In the genomic region with DNA sequence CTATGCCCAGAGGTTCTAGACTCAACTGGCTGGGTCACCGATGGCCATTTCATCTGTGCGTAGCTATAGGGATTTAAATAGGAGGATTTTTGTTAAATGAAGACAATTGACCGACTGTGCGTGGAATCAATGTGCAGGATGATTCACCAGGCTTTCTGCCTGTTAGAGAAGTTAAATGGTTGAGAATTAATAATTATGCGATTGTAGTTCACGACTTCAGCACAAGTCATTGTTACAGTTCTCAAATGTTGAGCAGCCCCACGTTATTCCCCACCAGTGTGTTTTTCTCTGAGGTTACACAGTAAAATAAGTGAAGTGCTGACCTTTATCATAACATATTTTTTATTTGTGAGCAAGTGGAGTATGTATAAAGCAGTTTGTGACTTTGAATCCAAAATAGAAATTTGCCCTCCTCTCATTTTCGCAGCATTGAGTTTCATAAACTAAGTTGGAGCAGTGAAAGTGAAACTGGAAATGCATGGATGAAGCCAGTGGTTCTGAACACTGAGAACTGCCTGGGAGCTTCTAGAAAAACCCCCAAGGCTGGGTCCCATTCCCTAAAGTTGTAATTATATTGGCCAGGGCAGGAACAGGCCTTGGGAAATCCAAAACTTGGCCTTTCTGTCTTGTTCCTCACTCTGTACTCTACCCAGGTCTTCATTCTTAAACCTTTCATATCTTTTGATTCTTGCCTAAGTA, we compare ENCODE assay signal across 8 cellular contexts.
DNase-seq lines count a peak whose midpoint lies in the region; TF ChIP-seq lines count a peak whose summit lies in the region.

No MANE protein-coding gene starts in this region.

- H3K36me3 Mint-ChIP-seq in activated CD4-positive, alpha-beta memory T cell treated with anti-CD3 and anti-CD28 coated beads, Interleukin-2, amount 10 ng/mL, durations not matched to agents 7 days and 5 days (ENCODE audit: low read depth) = no peaks in the 10 kb centered on the region
- peaks cover 2% of the 10 kb centered on the region for H3K36me3 Mint-ChIP-seq in activated CD4-positive, alpha-beta memory T cell treated with anti-CD3 and anti-CD28 coated beads for 36 hours

- no peaks in the 10 kb centered on the region for H3K9me3 Mint-ChIP-seq in activated CD4-positive, alpha-beta memory T cell treated with anti-CD3 and anti-CD28 coated beads, Interleukin-2, amount 10 ng/mL, durations not matched to agents 7 days and 5 days
- no peaks in the 10 kb centered on the region for H3K9me3 Mint-ChIP-seq in activated CD4-positive, alpha-beta memory T cell treated with anti-CD3 and anti-CD28 coated beads for 36 hours

- WGBS in thyroid gland, 2 donors = 82 to 84% methylated on average over 8 of the region's 8 CpGs

- POLR2A ChIA-PET in activated CD4-positive, alpha-beta memory T cell treated with anti-CD3 and anti-CD28 coated beads, Interleukin-2, amount 10 ng/mL, durations not matched to agents 7 days and 5 days (lab: Charles Lee) = no interaction called here
- POLR2A ChIA-PET in activated CD4-positive, alpha-beta memory T cell treated with anti-CD3 and anti-CD28 coated beads for 36 hours (lab: Charles Lee) = no interaction called here

- H3K27me3 Mint-ChIP-seq in activated CD4-positive, alpha-beta memory T cell treated with anti-CD3 and anti-CD28 coated beads, Interleukin-2, amount 10 ng/mL, durations not matched to agents 7 days and 5 days = no peaks in the 10 kb centered on the region
- no peaks in the 10 kb centered on the region for H3K27me3 Mint-ChIP-seq in activated CD4-positive, alpha-beta memory T cell treated with anti-CD3 and anti-CD28 coated beads for 36 hours

- DNase-seq in activated CD4-positive, alpha-beta memory T cell treated with anti-CD3 and anti-CD28 coated beads, Interleukin-2, amount 10 ng/mL, durations not matched to agents 7 days and 5 days = no peak
- DNase-seq in activated CD4-positive, alpha-beta memory T cell treated with anti-CD3 and anti-CD28 coated beads for 36 hours = no peak
- peak in 1 of 3 donors; percentile 48 for DNase-seq in Peyer's patch
- DNase-seq in hepatic stellate cell (ENCODE audit: low spot score) = peak; percentile 45
- no peak for DNase-seq in thyroid gland
- no peak for DNase-seq in SKM-1 treated with dmso at 0.1 percent for 144 hours (lab: John Stamatoyannopoulos, UW; ENCODE audit: unreplicated experiment)
- DNase-seq in SIG-M5 (lab: John Stamatoyannopoulos, UW) = no peak
- no peak for DNase-seq in iPS-NIHi11 (ENCODE audit: low spot score)

- peak overlapping the region; percentile 1 for H3K4me3 Mint-ChIP-seq in activated CD4-positive, alpha-beta memory T cell treated with anti-CD3 and anti-CD28 coated beads, Interleukin-2, amount 10 ng/mL, durations not matched to agents 7 days and 5 days
- H3K4me3 Mint-ChIP-seq in activated CD4-positive, alpha-beta memory T cell treated with anti-CD3 and anti-CD28 coated beads for 36 hours = no peak overlapping the region

- H3K27me3 ChIP-seq in Peyer's patch (no peaks in the 10 kb centered on the region), thyroid gland (no peaks in the 10 kb centered on the region)

- H3K36me3 ChIP-seq in Peyer's patch (no peaks in the 10 kb centered on the region), thyroid gland (no peaks in the 10 kb centered on the region)

- TF ChIP-seq CTCF in Peyer's patch (IDR thresholded peaks at IDR 0.05) (no peak), thyroid gland (IDR thresholded peaks at IDR 0.05) (no peak)

- H3K27ac ChIP-seq in Peyer's patch = peak overlapping the region; percentile 18 to 29 (median 26)
- peak overlapping the region in 2 of 3 donors; percentile 67 to 74 for H3K27ac ChIP-seq in thyroid gland

- H3K4me3 ChIP-seq in Peyer's patch (peak overlapping the region in 3 of 4 donors; percentile 3 to 27 (median 10)), thyroid gland (replicated peaks in 1 of 3) (no peak overlapping the region)

- CTCF ChIA-PET in activated CD4-positive, alpha-beta memory T cell treated with anti-CD3 and anti-CD28 coated beads, Interleukin-2, amount 10 ng/mL, durations not matched to agents 7 days and 5 days (lab: Charles Lee) = no interaction called here
- CTCF ChIA-PET in activated CD4-positive, alpha-beta memory T cell treated with anti-CD3 and anti-CD28 coated beads for 36 hours (lab: Charles Lee) = no interaction called here

- H3K27ac Mint-ChIP-seq in activated CD4-positive, alpha-beta memory T cell treated with anti-CD3 and anti-CD28 coated beads, Interleukin-2, amount 10 ng/mL, durations not matched to agents 7 days and 5 days = no peak overlapping the region
- no peak overlapping the region for H3K27ac Mint-ChIP-seq in activated CD4-positive, alpha-beta memory T cell treated with anti-CD3 and anti-CD28 coated beads for 36 hours

- TF ChIP-seq POLR2A in Peyer's patch (IDR thresholded peaks at IDR 0.05) (no peak), thyroid gland (IDR thresholded peaks at IDR 0.05) (no peak)

- H3K4me1 ChIP-seq in Peyer's patch (peaks cover 0 to 3% (median 0%) of the 10 kb centered on the region in 4 donors), thyroid gland (peaks cover 0 to 10% of the 10 kb centered on the region in 2 donors)

- intact Hi-C loops in activated CD4-positive, alpha-beta memory T cell treated with anti-CD3 and anti-CD28 coated beads for 36 hours (cut with micrococcal nuclease) = loop anchor here (5.0 kb wide), 2 partner anchors 62 to 138 kb away; no protein-coding TSS in a partner anchor
- intact Hi-C loops in thyroid gland (cut with DNase I) = no loop called here

- H3K9me3 ChIP-seq in Peyer's patch = no peaks in the 10 kb centered on the region
- no peaks in the 10 kb centered on the region for H3K9me3 ChIP-seq in thyroid gland

- peaks cover 22% of the 10 kb centered on the region for H3K4me1 Mint-ChIP-seq in activated CD4-positive, alpha-beta memory T cell treated with anti-CD3 and anti-CD28 coated beads, Interleukin-2, amount 10 ng/mL, durations not matched to agents 7 days and 5 days
- H3K4me1 Mint-ChIP-seq in activated CD4-positive, alpha-beta memory T cell treated with anti-CD3 and anti-CD28 coated beads for 36 hours (ENCODE audit: low read depth) = peaks cover 34% of the 10 kb centered on the region

Comparison
In these comparisons a context has a peak if more than half of its experiments do, and no peak if none do; other contexts are left out.
1. H3K4me3 ChIP-seq: peak in Peyer's patch (3 of 4); none in thyroid gland (0 of 3).